22 cellular contexts compared by ENCODE assay signal in the genomic region with DNA sequence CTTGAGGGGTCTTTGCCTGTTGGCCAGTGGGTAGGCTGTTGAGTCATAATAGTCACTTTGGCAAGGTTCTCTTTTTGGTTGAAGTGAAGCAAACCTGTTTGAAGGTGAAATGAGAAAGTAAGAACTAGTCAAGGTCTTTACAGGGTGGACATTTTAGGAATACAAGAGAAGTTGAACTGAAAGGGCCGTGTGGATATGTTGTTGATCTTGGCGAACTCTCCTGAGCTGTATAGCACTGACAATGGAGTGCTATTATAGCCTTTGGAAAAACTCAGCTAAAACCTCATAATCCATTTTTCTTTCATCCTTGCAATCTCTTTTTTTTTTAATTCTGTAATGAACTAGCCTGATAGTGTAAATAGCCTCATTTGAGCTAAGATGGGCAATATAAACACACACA.
"Had no signal": no experiment of that assay in that cellular context is flagged by ENCODE, and none has a peak within 500 bp of the region (broad histone marks: within the 10 kb centered on the region; RNA-seq: fewer than 3 reads in every experiment).

No MANE protein-coding gene starts in this region.

- H3K4me1 Mint-ChIP-seq: activated CD4-positive, alpha-beta memory T cell treated with anti-CD3 and anti-CD28 coated beads, Interleukin-2, amount 10 ng/mL, durations not matched to agents 7 days and 5 days; activated CD4-positive, alpha-beta T cell treated with anti-CD3 and anti-CD28 coated beads for 36 hours; activated naive CD8-positive, alpha-beta T cell treated with anti-CD3 and anti-CD28 coated beads, Interleukin-2, amount 10 ng/mL, durations not matched to agents 7 days and 5 days had no signal

- ATAC-seq: activated CD4-positive, alpha-beta T cell treated with anti-CD3 and anti-CD28 coated beads for 36 hours; activated T-cell treated with anti-CD3 and anti-CD28 coated beads, Interleukin-2, amount 50 U/mL, for 72 hours had no signal

- H3K27me3 Mint-ChIP-seq: activated CD4-positive, alpha-beta memory T cell treated with anti-CD3 and anti-CD28 coated beads, Interleukin-2, amount 10 ng/mL, durations not matched to agents 7 days and 5 days; activated CD4-positive, alpha-beta T cell treated with anti-CD3 and anti-CD28 coated beads for 36 hours; activated naive CD8-positive, alpha-beta T cell treated with anti-CD3 and anti-CD28 coated beads, Interleukin-2, amount 10 ng/mL, durations not matched to agents 7 days and 5 days had no signal

- H3K9ac ChIP-seq: SK-N-SH had no signal

- H3K4me2 ChIP-seq: SK-N-SH had no signal

- H3K9me2 ChIP-seq: SK-N-SH had no signal

- DNase-seq: activated CD4-positive, alpha-beta memory T cell treated with anti-CD3 and anti-CD28 coated beads, Interleukin-2, amount 10 ng/mL, durations not matched to agents 7 days and 5 days; activated CD4-positive, alpha-beta T cell treated with anti-CD3 and anti-CD28 coated beads for 36 hours; activated CD4-positive, alpha-beta T cell treated with anti-CD3 and anti-CD28 coated beads, Interleukin-2, amount 50 U/mL, for 1 hour; activated gamma-delta T cell treated with Interleukin-2 at 50 U/mL for 16 hours; activated naive CD4-positive, alpha-beta T cell treated with anti-CD3 and anti-CD28 coated beads, Interleukin-2, amount 50 U/mL, for 16 hours; activated naive CD8-positive, alpha-beta T cell treated with anti-CD3 and anti-CD28 coated beads, Interleukin-2, amount 10 ng/mL, durations not matched to agents 7 days and 5 days; activated T-cell treated with anti-CD3 and anti-CD28 coated beads for 4 hours; activated T-cell treated with anti-CD3 and anti-CD28 coated beads, Interleukin-2, amount 50 U/mL, for 72 hours; aorta; Kasumi-1; KBM-7; NCI-H1048; NCI-H146; NCI-H1930; NCI-H2171; NCI-H2227 treated with DMSO at 0.1 percent for 48 hours; NCI-H446 treated with DMSO at 0.1 percent for 48 hours; SIG-M5; SK-N-SH; T-helper 1 cell had no signal

- H3K27ac Mint-ChIP-seq: activated CD4-positive, alpha-beta memory T cell treated with anti-CD3 and anti-CD28 coated beads, Interleukin-2, amount 10 ng/mL, durations not matched to agents 7 days and 5 days; activated CD4-positive, alpha-beta T cell treated with anti-CD3 and anti-CD28 coated beads for 36 hours; activated naive CD8-positive, alpha-beta T cell treated with anti-CD3 and anti-CD28 coated beads, Interleukin-2, amount 10 ng/mL, durations not matched to agents 7 days and 5 days; activated T-cell treated with anti-CD3 and anti-CD28 coated beads, Interleukin-2, amount 50 U/mL, for 72 hours; activated T-helper 2 cell treated with anti-CD3 and anti-CD28 coated beads, Interferon-gamma antibody, Interleukin-2, Interleukin-4, amounts not matched to agents 10 μg/mL and 5 μg/mL and 100 μg/mL, durations not matched to agents 14 hours and 24 hours and 36 hours had no signal

- H3K36me3 Mint-ChIP-seq: activated naive CD8-positive, alpha-beta T cell treated with anti-CD3 and anti-CD28 coated beads, Interleukin-2, amount 10 ng/mL, durations not matched to agents 7 days and 5 days had no signal

- H3K27ac ChIP-seq: VCaP had no signal

- H3K4me3 Mint-ChIP-seq: activated CD4-positive, alpha-beta memory T cell treated with anti-CD3 and anti-CD28 coated beads, Interleukin-2, amount 10 ng/mL, durations not matched to agents 7 days and 5 days; activated CD4-positive, alpha-beta T cell treated with anti-CD3 and anti-CD28 coated beads for 36 hours; activated naive CD8-positive, alpha-beta T cell treated with anti-CD3 and anti-CD28 coated beads, Interleukin-2, amount 10 ng/mL, durations not matched to agents 7 days and 5 days; activated T-cell treated with anti-CD3 and anti-CD28 coated beads, Interleukin-2, amount 50 U/mL, for 72 hours had no signal

- H3K9me3 Mint-ChIP-seq: activated CD4-positive, alpha-beta memory T cell treated with anti-CD3 and anti-CD28 coated beads, Interleukin-2, amount 10 ng/mL, durations not matched to agents 7 days and 5 days; activated naive CD8-positive, alpha-beta T cell treated with anti-CD3 and anti-CD28 coated beads, Interleukin-2, amount 10 ng/mL, durations not matched to agents 7 days and 5 days; activated T-helper 2 cell treated with anti-CD3 and anti-CD28 coated beads, Interferon-gamma antibody, Interleukin-2, Interleukin-4, amounts not matched to agents 10 μg/mL and 5 μg/mL and 100 μg/mL, durations not matched to agents 14 hours and 24 hours and 36 hours had no signal

- H3K9me3 ChIP-seq: SK-N-SH had no signal
